15 cellular contexts compared by ENCODE assay signal in genomic region chr6:163285689-163286088, GRCh38.
A peak's percentile ranks its signal among the peaks of the same experiment; 100 is the strongest.
DNase-seq lines count a peak whose midpoint lies in the region; ATAC-seq and TF ChIP-seq lines count a peak whose summit lies in the region.
"Had no signal": no experiment of that assay in that cellular context is flagged by ENCODE, and none has a peak within 500 bp of the region (broad histone marks: within the 10 kb centered on the region; RNA-seq: fewer than 3 reads in every experiment).

No MANE protein-coding gene starts in this region.

- H3K27ac ChIP-seq in caudate nucleus (ENCODE audit: low read depth, low read length) (peak overlapping the region; percentile 93), substantia nigra (ENCODE audit: low read depth, low read length, poor library complexity, severe bottlenecking) (peak overlapping the region; percentile 94), vagina (no peak overlapping the region)
- H3K27ac ChIP-seq: RWPE1 had no signal

- no peaks in the 10 kb centered on the region for H3K9me3 ChIP-seq in vagina

- H3K36me3 ChIP-seq in vagina: no peaks in the 10 kb centered on the region

- no peak for ATAC-seq in HG02938 (IDR thresholded peaks at IDR 0.05; ENCODE audit: unreplicated experiment)
- ATAC-seq: CD8-positive, alpha-beta T cell had no signal

- intact Hi-C loops in vagina (cut with DNase I): no loop called here

- TF ChIP-seq CTCF in vagina (IDR thresholded peaks at IDR 0.05): no peak

- H3K4me3 ChIP-seq in vagina: no peak overlapping the region

- TF ChIP-seq POLR2A in vagina (IDR thresholded peaks at IDR 0.05): no peak

- DNase-seq in COLO829 (ENCODE audit: low spot score) (peak; percentile 15), caudate nucleus (lab: John Stamatoyannopoulos, UW) (peak in 12 of 61 donors; percentile 19 to 53 (median 34)), midbrain (lab: John Stamatoyannopoulos, UW) (peak; percentile 55), substantia nigra (lab: John Stamatoyannopoulos, UW) (peak in 13 of 49 donors; percentile 18 to 65 (median 31)), vagina (ENCODE audit: extremely low spot score in 2 of 2) (no peak), SW480 (ENCODE audit: low spot score) (no peak)
- DNase-seq: CD8-positive, alpha-beta T cell; DMS79 treated with DMSO at 0.1 percent for 48 hours; NCI-H1417; NCI-H187 treated with DMSO at 0.1 percent for 48 hours; NCI-H2227 treated with DMSO at 0.1 percent for 48 hours; NCI-H510A treated with DMSO at 0.1 percent for 48 hours; NCI-H774 had no signal

- no peaks in the 10 kb centered on the region for H3K4me1 ChIP-seq in vagina

- no peaks in the 10 kb centered on the region for H3K27me3 ChIP-seq in vagina

Comparison
In these comparisons a context has a peak if more than half of its experiments do, and no peak if none do; other contexts are left out.
1. DNase-seq: peak in COLO829 (single experiment) and midbrain (single experiment); none in vagina (0 of 2) and SW480 (single experiment).